ENCODE assay signal across 11 cellular contexts in the genomic region with DNA sequence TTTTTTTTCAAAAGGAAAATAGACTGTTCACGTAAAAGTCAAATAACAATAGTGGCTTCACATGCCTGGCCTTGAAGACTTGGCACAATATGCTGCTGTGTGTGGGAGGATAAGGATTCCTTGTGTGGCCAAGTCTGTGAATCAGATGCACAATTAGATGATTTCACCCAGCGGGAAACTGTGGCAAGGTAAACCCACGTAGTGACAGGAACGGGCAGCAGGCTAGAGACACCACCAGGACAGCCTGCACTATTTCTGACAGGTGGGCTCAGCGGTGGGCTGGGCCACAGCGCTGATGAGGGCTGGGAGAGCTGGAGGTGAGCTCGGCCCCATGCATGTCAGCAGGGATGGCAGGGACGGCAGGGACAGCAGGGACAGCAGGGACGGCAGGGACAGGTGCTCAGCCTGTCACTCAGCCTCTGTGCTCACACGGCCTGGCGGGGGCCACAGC. TPM values are rescaled to one million over a fixed set of nuclear protein-coding genes. Genes with fewer than 3 reads are reported as not detected.
DNase-seq lines count a peak whose midpoint lies in the region; ATAC-seq, FAIRE-seq and TF ChIP-seq lines count a peak whose summit lies in the region.
"Had no signal": no experiment of that assay in that cellular context is flagged by ENCODE, and none has a peak within 500 bp of the region (broad histone marks: within the 10 kb centered on the region; RNA-seq: fewer than 3 reads in every experiment).

No MANE protein-coding gene starts in this region.

- H3K27ac ChIP-seq in SJSA1 (no peak overlapping the region), psoas muscle (peak overlapping the region; percentile 23), hepatocyte (no peak overlapping the region)

- H3K27ac Mint-ChIP-seq in stimulated activated naive CD8-positive, alpha-beta T cell treated with anti-CD3 and anti-CD28 coated beads, Interleukin-15, amount 100 ng/mL, for 72 hours = no peak overlapping the region

- no peak for FAIRE-seq in GM12891 (lab: Jason Lieb, UNC)

- H3K4me2 ChIP-seq in hepatocyte = no peak overlapping the region

- no peak for TF ChIP-seq CTCF in epithelial cell of esophagus (IDR thresholded peaks at IDR 0.05; ENCODE audit: insufficient read depth, low read depth, low read length, missing control alignments)
- no peak for TF ChIP-seq CTCF in psoas muscle (IDR thresholded peaks at IDR 0.05)
- no peak for TF ChIP-seq CTCF in hepatocyte (IDR thresholded peaks at IDR 0.05; ENCODE audit: poor library complexity)

- no peaks in the 10 kb centered on the region for H3K9me3 Mint-ChIP-seq in stimulated activated naive CD8-positive, alpha-beta T cell treated with anti-CD3 and anti-CD28 coated beads, Interleukin-15, amount 100 ng/mL, for 72 hours
- H3K9me3 Mint-ChIP-seq: central memory CD8-positive, alpha-beta T cell had no signal

- H2AFZ ChIP-seq in hepatocyte = no peak overlapping the region

- no peaks in the 10 kb centered on the region for H4K20me1 ChIP-seq in hepatocyte (ENCODE audit: insufficient read depth, poor library complexity, severe bottlenecking)

- TF ChIP-seq POLR2A in GM12891 (IDR thresholded peaks at IDR 0.05; ENCODE audit: low read depth, low read length) = no peak

- H3K4me1 ChIP-seq in SJSA1 (replicated peaks) = peaks cover 32% of the 10 kb centered on the region
- peaks cover 8% of the 10 kb centered on the region for H3K4me1 ChIP-seq in psoas muscle
- H3K4me1 ChIP-seq in hepatocyte (ENCODE audit: insufficient read depth) = no peaks in the 10 kb centered on the region
- H3K4me1 ChIP-seq: Caco-2 had no signal

- H3K4me1 Mint-ChIP-seq in stimulated activated naive CD8-positive, alpha-beta T cell treated with anti-CD3 and anti-CD28 coated beads, Interleukin-15, amount 100 ng/mL, for 72 hours = peaks cover 5% of the 10 kb centered on the region
- H3K4me1 Mint-ChIP-seq: central memory CD8-positive, alpha-beta T cell had no signal

- no peaks in the 10 kb centered on the region for H3K9me2 ChIP-seq in hepatocyte (replicated peaks; ENCODE audit: insufficient read depth)

- peaks cover 12% of the 10 kb centered on the region for H3K27me3 Mint-ChIP-seq in stimulated activated naive CD8-positive, alpha-beta T cell treated with anti-CD3 and anti-CD28 coated beads, Interleukin-15, amount 100 ng/mL, for 72 hours

- H3K27me3 ChIP-seq in SJSA1 (replicated peaks) (no peaks in the 10 kb centered on the region), psoas muscle (ENCODE audit: insufficient read depth in 3 of 3, low read length in 2 of 3) (no peaks in the 10 kb centered on the region), hepatocyte (no peaks in the 10 kb centered on the region)

- H3K36me3 ChIP-seq in SJSA1 = no peaks in the 10 kb centered on the region
- no peaks in the 10 kb centered on the region for H3K36me3 ChIP-seq in psoas muscle (ENCODE audit: insufficient read depth in 1 of 2, low read depth in 1 of 2)
- no peaks in the 10 kb centered on the region for H3K36me3 ChIP-seq in hepatocyte (replicated peaks; ENCODE audit: insufficient read depth, low read depth)

- H3K79me2 ChIP-seq in hepatocyte = no peaks in the 10 kb centered on the region

- H3K4me3 ChIP-seq in SJSA1 (no peak overlapping the region), epithelial cell of esophagus (ENCODE audit: low read length) (peak overlapping the region; percentile 16), psoas muscle (peak overlapping the region; percentile 11), hepatocyte (no peak overlapping the region)

- WGBS in psoas muscle, 3 donors = 33 to 44% (median 33%) methylated on average over 10 to 11 of the region's 11 CpGs
- 92% methylated on average over 11 of the region's 11 CpGs for WGBS in hepatocyte (ENCODE audit: low lambda C conversion rate, missing lambda C conversion rate)

- ATAC-seq in psoas muscle = peak; percentile 73 to 82 (median 76)
- no peak for ATAC-seq in stimulated activated naive CD8-positive, alpha-beta T cell treated with anti-CD3 and anti-CD28 coated beads, Interleukin-15, amount 100 ng/mL, for 72 hours
- no peak for ATAC-seq in HG03457 (IDR thresholded peaks at IDR 0.05; ENCODE audit: unreplicated experiment)

- H3K9me3 ChIP-seq in SJSA1 (replicated peaks) (no peaks in the 10 kb centered on the region), psoas muscle (no peaks in the 10 kb centered on the region), hepatocyte (ENCODE audit: low read depth) (no peaks in the 10 kb centered on the region)
- H3K9me3 ChIP-seq: Caco-2 had no signal

- intact Hi-C loops in psoas muscle (cut with DNase I) = no loop called here

- H3K4me3 Mint-ChIP-seq in stimulated activated naive CD8-positive, alpha-beta T cell treated with anti-CD3 and anti-CD28 coated beads, Interleukin-15, amount 100 ng/mL, for 72 hours = no peak overlapping the region
- H3K4me3 Mint-ChIP-seq: central memory CD8-positive, alpha-beta T cell had no signal

- DNase-seq in GM03348 (ENCODE audit: low spot score) (peak; percentile 82), SJSA1 (ENCODE audit: low read depth in 1 of 2, low spot score in 2 of 2) (peak; percentile 23 to 28), epithelial cell of esophagus (ENCODE audit: low read depth) (peak; percentile 85), psoas muscle (peak; percentile 15 to 37), hepatocyte (ENCODE audit: low spot score) (no peak), GM12891 (ENCODE audit: insufficient read length, low spot score) (no peak)
- no peak for DNase-seq in stimulated activated naive CD8-positive, alpha-beta T cell treated with anti-CD3 and anti-CD28 coated beads, Interleukin-15, amount 100 ng/mL, for 72 hours
- DNase-seq: stimulated activated naive CD4-positive, alpha-beta T cell had no signal

TF ChIP-seq in GM12891, 5 proteins besides CTCF, POLR2A, EP300 and RAD21:
- TF ChIP-seq POLR2AphosphoS5 (IDR thresholded peaks at IDR 0.05; ENCODE audit: low read depth, low read length) = no peak
- TF ChIP-seq PAX5 (IDR thresholded peaks at IDR 0.05; ENCODE audit: insufficient read depth, low read length, severe bottlenecking) = no peak
- no peak for TF ChIP-seq POU2F2 (IDR thresholded peaks at IDR 0.05; ENCODE audit: low read depth, low read length)
- no peak for TF ChIP-seq SPI1 (IDR thresholded peaks at IDR 0.05; ENCODE audit: low read depth, low read length)
- TF ChIP-seq TAF1 (IDR thresholded peaks at IDR 0.05; ENCODE audit: low read depth, low read length) = no peak

RNA-seq across cellular contexts. Expression of gene SNORC, which starts 21.6 kb away (rescaled TPM):
- total RNA-seq in SJSA1 (2014; rRNA removed; shearing (Covaris generic)) = 0.22 and 0.32 TPM in 2 replicates
- total RNA-seq in psoas muscle (1 to 10 TPM in 1 of 4 donors, under 1 TPM in 3; 0.56 to 2.1 (median 0.60) TPM), hepatocyte (1.4 and 2.2 TPM in 2 replicates)
- polyA plus RNA-seq in psoas muscle (1 to 10 TPM in 1 of 3 donors, under 1 TPM in 2; 0.06 to 1.1 (median 0.64) TPM), hepatocyte (5.9 and 7.5 TPM in 2 replicates)
- polyA plus RNA-seq in GM12891 (2012; ENCODE audit: low read depth, missing spikeins) = 0.82 TPM

Comparison
In these comparisons a context has a peak if more than half of its experiments do, and no peak if none do; other contexts are left out.
1. DNase-seq: peak in GM03348 (single experiment), SJSA1 (2 of 2), epithelial cell of esophagus (single experiment) and psoas muscle (2 of 2); none in stimulated activated naive CD8-positive, alpha-beta T cell treated with anti-CD3 and anti-CD28 coated beads, Interleukin-15, amount 100 ng/mL, for 72 hours (0 of 2), hepatocyte (single experiment) and GM12891 (single experiment).
2. H3K4me3 ChIP-seq: peak in epithelial cell of esophagus (single experiment) and psoas muscle (single experiment); none in SJSA1 (single experiment) and hepatocyte (single experiment).
3. ATAC-seq: peak in psoas muscle (4 of 4); none in stimulated activated naive CD8-positive, alpha-beta T cell treated with anti-CD3 and anti-CD28 coated beads, Interleukin-15, amount 100 ng/mL, for 72 hours (single experiment) and HG03457 (single experiment).